ENCODE assay signal across 10 cellular contexts in the genomic region with DNA sequence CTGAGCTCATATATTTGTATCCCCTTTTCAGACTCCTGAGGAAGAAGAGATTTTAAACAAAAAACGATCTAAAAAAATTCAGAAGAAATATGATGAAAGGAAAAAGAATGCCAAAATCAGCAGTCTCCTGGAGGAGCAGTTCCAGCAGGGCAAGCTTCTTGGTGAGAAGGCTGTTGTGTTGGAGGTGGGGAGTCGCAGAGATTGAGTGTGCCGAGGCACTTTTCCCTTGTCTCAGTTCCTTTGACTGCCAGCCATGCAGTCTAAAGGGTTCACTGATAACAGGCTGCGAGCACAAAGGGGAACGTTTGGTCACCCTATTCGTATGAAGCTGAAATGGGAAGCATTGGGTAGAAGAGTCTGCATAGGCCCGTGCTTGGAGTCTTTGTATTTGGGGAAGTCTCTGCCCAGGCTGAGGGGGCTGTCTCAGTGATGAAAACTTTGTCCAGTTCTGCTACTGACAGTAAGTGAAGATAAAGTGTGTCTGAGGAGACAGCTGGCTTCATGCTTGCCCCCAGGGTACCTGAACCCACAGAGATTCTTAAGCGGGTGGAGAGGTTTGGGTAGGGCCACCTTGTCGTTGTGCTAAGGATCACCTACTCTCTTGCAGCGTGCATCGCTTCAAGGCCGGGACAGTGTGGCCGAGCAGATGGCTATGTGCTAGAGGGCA. TPM values are rescaled to one million over a fixed set of nuclear protein-coding genes. Genes with fewer than 3 reads are reported as not detected.
DNase-seq lines count a peak whose midpoint lies in the region; ATAC-seq, FAIRE-seq and TF ChIP-seq lines count a peak whose summit lies in the region.
"Had no signal": no experiment of that assay in that cellular context is flagged by ENCODE, and none has a peak within 500 bp of the region (broad histone marks: within the 10 kb centered on the region; RNA-seq: fewer than 3 reads in every experiment).

No MANE protein-coding gene starts in this region.

- peak overlapping the region; percentile 35 for H3K27ac Mint-ChIP-seq in Caco-2 (ENCODE audit: unreplicated experiment)
- peak overlapping the region; percentile 95 for H3K27ac Mint-ChIP-seq in activated naive CD8-positive, alpha-beta T cell treated with anti-CD3 and anti-CD28 coated beads, Interleukin-2, amount 50 U/mL, for 24 hours
- H3K27ac Mint-ChIP-seq in natural killer cell, result peak overlapping the region; percentile 92 to 97

- ATAC-seq in activated naive CD8-positive, alpha-beta T cell treated with anti-CD3 and anti-CD28 coated beads, Interleukin-2, amount 50 U/mL, for 24 hours, result no peak
- no peak for ATAC-seq in natural killer cell

- H3K27ac ChIP-seq in KMS-11 (no peak overlapping the region), right atrium auricular region (no peak overlapping the region)
- H3K27ac ChIP-seq: prostate gland had no signal

- no TSS peak for BruUV-seq in Caco-2 (replicated peaks; lab: Mats Ljungman, UMichigan)

- H3K4me2 ChIP-seq in KMS-11, result peak overlapping the region; percentile 94; the same call in 1 of the 2 replicates

- H3K9me3 Mint-ChIP-seq in Caco-2 (ENCODE audit: unreplicated experiment) (no peaks in the 10 kb centered on the region), natural killer cell (no peaks in the 10 kb centered on the region)
- no peaks in the 10 kb centered on the region for H3K9me3 Mint-ChIP-seq in activated naive CD8-positive, alpha-beta T cell treated with anti-CD3 and anti-CD28 coated beads, Interleukin-2, amount 50 U/mL, for 24 hours

- H3K4me1 ChIP-seq in Caco-2 (peaks cover 6% of the 10 kb centered on the region), KMS-11 (ENCODE audit: low read depth, poor library complexity, severe bottlenecking) (peaks cover 23% of the 10 kb centered on the region), right atrium auricular region (peaks cover 0 to 33% of the 10 kb centered on the region in 2 donors)

- H3K4me3 Mint-ChIP-seq in Caco-2 (ENCODE audit: unreplicated experiment), result peak overlapping the region; percentile 81
- peak overlapping the region; percentile 94 for H3K4me3 Mint-ChIP-seq in activated naive CD8-positive, alpha-beta T cell treated with anti-CD3 and anti-CD28 coated beads, Interleukin-2, amount 50 U/mL, for 24 hours
- no peak overlapping the region for H3K4me3 Mint-ChIP-seq in natural killer cell

- no peaks in the 10 kb centered on the region for H3K4me1 Mint-ChIP-seq in Caco-2 (ENCODE audit: low read depth, unreplicated experiment)
- H3K4me1 Mint-ChIP-seq in activated naive CD8-positive, alpha-beta T cell treated with anti-CD3 and anti-CD28 coated beads, Interleukin-2, amount 50 U/mL, for 24 hours, result peaks cover 42% of the 10 kb centered on the region
- peaks cover 30 to 36% of the 10 kb centered on the region in 2 donors for H3K4me1 Mint-ChIP-seq in natural killer cell

- no peaks in the 10 kb centered on the region for H3K9me3 ChIP-seq in Caco-2
- no peaks in the 10 kb centered on the region for H3K9me3 ChIP-seq in right atrium auricular region
- H3K9me3 ChIP-seq: prostate gland had no signal

- peaks cover 82% of the 10 kb centered on the region for H3K36me3 Mint-ChIP-seq in Caco-2 (ENCODE audit: insufficient read depth, unreplicated experiment)
- peaks cover 70% of the 10 kb centered on the region for H3K36me3 Mint-ChIP-seq in activated naive CD8-positive, alpha-beta T cell treated with anti-CD3 and anti-CD28 coated beads, Interleukin-2, amount 50 U/mL, for 24 hours (ENCODE audit: low read depth)
- H3K36me3 Mint-ChIP-seq in natural killer cell, result no peaks in the 10 kb centered on the region

- CTCF ChIA-PET in Caco-2 (lab: Charles Lee), result no interaction called here

- no peak for TF ChIP-seq CTCF in Caco-2 (IDR thresholded peaks at IDR 0.05; ENCODE audit: insufficient read depth in 1 of 2, low read depth in 1 of 2, low read length in 1 of 2, severe bottlenecking in 1 of 2, unreplicated experiment in 1 of 2)
- no peak for TF ChIP-seq CTCF in KMS-11 (conservative IDR thresholded peaks at IDR 0.05; ENCODE audit: low read depth, low read length)
- no peak for TF ChIP-seq CTCF in natural killer cell (IDR thresholded peaks at IDR 0.05)
- TF ChIP-seq CTCF in foreskin fibroblast (IDR thresholded peaks at IDR 0.05; ENCODE audit: low read depth, low read length), result no peak
- no peak for TF ChIP-seq CTCF in right atrium auricular region (IDR thresholded peaks at IDR 0.05)

- H3K27me3 ChIP-seq in Caco-2 (replicated peaks; ENCODE audit: control insufficient read depth, insufficient read depth, low read length) (no peaks in the 10 kb centered on the region), KMS-11 (ENCODE audit: insufficient read depth, low read depth) (no peaks in the 10 kb centered on the region), right atrium auricular region (no peaks in the 10 kb centered on the region)

- no peak overlapping the region for H3K4me3 ChIP-seq in Caco-2 (ENCODE audit: low read depth, low read length)
- H3K4me3 ChIP-seq in KMS-11 (IDR thresholded peaks at IDR 0.05; ENCODE audit: insufficient read depth, low read depth, low read length), result no peak overlapping the region
- peak overlapping the region in 1 of 2 donors; percentile 74 for H3K4me3 ChIP-seq in foreskin fibroblast (ENCODE audit: low read depth in 1 of 2, low read length in 2 of 2)
- no peak overlapping the region for H3K4me3 ChIP-seq in right atrium auricular region

- peaks cover 39% of the 10 kb centered on the region for H3K79me2 ChIP-seq in KMS-11 (ENCODE audit: insufficient read depth, low read depth)

- TF ChIP-seq POLR2A in H54 (IDR thresholded peaks at IDR 0.05; ENCODE audit: low read depth, low read length), result no peak

- FAIRE-seq in H54 (lab: Jason Lieb, UNC), result no peak
- FAIRE-seq: GM18507 had no signal

- POLR2A ChIA-PET in Caco-2 (lab: Charles Lee), result no interaction called here

- no peak overlapping the region for H3K9ac ChIP-seq in KMS-11

- H3K36me3 ChIP-seq in Caco-2 (ENCODE audit: control insufficient read depth, insufficient read depth, low read length) (peaks cover 4% of the 10 kb centered on the region), KMS-11 (ENCODE audit: insufficient read depth) (peaks cover 23% of the 10 kb centered on the region; the same call in 1 of the 2 replicates), right atrium auricular region (peaks cover 45% of the 10 kb centered on the region)

- no peak for DNase-seq in Caco-2
- no peak for DNase-seq in activated naive CD8-positive, alpha-beta T cell treated with anti-CD3 and anti-CD28 coated beads, Interleukin-2, amount 50 U/mL, for 24 hours
- DNase-seq in natural killer cell, result no peak
- no peak for DNase-seq in H54 (ENCODE audit: insufficient read length, low spot score)
- no peak for DNase-seq in NCI-H446 treated with DMSO at 0.1 percent for 48 hours (lab: John Stamatoyannopoulos, UW)
- no peak for DNase-seq in foreskin fibroblast
- DNase-seq in right atrium auricular region (ENCODE audit: low spot score), result no peak

- intact Hi-C loops in Caco-2 (cut with micrococcal nuclease; ENCODE audit: unreplicated experiment) (no loop called here), natural killer cell (cut with micrococcal nuclease) (loop anchor here (5.0 kb wide), 2 partner anchors 234 to 909 kb away; partner anchors contain the start of genes GPBP1L1, HECTD3, TMEM69 and UROD)

- H2AFZ ChIP-seq in KMS-11 (ENCODE audit: low read depth), result no peak overlapping the region

- peaks cover 6% of the 10 kb centered on the region; the same call in 1 of the 2 replicates for H4K20me1 ChIP-seq in KMS-11 (ENCODE audit: insufficient read depth)

- no peaks in the 10 kb centered on the region for H3K27me3 Mint-ChIP-seq in Caco-2 (ENCODE audit: insufficient read depth, unreplicated experiment)
- H3K27me3 Mint-ChIP-seq in activated naive CD8-positive, alpha-beta T cell treated with anti-CD3 and anti-CD28 coated beads, Interleukin-2, amount 50 U/mL, for 24 hours, result no peaks in the 10 kb centered on the region
- no peaks in the 10 kb centered on the region for H3K27me3 Mint-ChIP-seq in natural killer cell (ENCODE audit: low read depth in 2 of 2)

RNA-seq across cellular contexts. Expression of gene RPS8, which starts 2.8 kb away (rescaled TPM):
- total RNA-seq in Caco-2 (2022), result 1,451 and 1,467 TPM in 2 replicates
- 1,000 to 10,000 TPM in 2 of 3 donors, 100 to 1,000 TPM in 1; 848 to 1,092 (median 1,009) TPM for total RNA-seq in natural killer cell
- total RNA-seq in right atrium auricular region, result 1,000 to 10,000 TPM; 1,080 to 1,461 TPM

RNA-seq across cellular contexts. Expression of gene BEST4, which starts 9.9 kb away (rescaled TPM):
- total RNA-seq in Caco-2 (2022) (not detected in 2 replicates), natural killer cell (under 1 TPM; 0.18 to 0.33 (median 0.28) TPM), right atrium auricular region (not detected)
- total RNA-seq: prostate gland had no signal

RNA-seq across cellular contexts. Expression of gene PLK3, which starts 22.1 kb away (rescaled TPM):
- total RNA-seq in Caco-2 (2022), result 3.2 and 5.2 TPM in 2 replicates
- total RNA-seq in natural killer cell, result 10 to 100 TPM; 39.5 to 89.2 (median 78.1) TPM
- 10 to 100 TPM in 1 of 2 donors, 1 to 10 TPM in 1; 9.1 to 10.8 TPM for total RNA-seq in right atrium auricular region

RNA-seq across cellular contexts. Expression of gene DYNLT4, which starts 29.0 kb away (rescaled TPM):
- total RNA-seq in Caco-2 (2022), result not detected in 2 replicates
- 1 to 10 TPM in 1 of 3 donors, under 1 TPM in 1, not detected in 1; 0.96 to 1.2 TPM for total RNA-seq in natural killer cell
- 1 to 10 TPM in 1 of 2 donors, not detected in 1; 2.4 TPM for total RNA-seq in right atrium auricular region

RNA-seq across cellular contexts. Expression of gene BTBD19, which starts 30.2 kb away (rescaled TPM):
- total RNA-seq in Caco-2 (2022) (0.53 and 1.6 TPM in 2 replicates), natural killer cell (1 to 10 TPM; 4.4 to 5.7 (median 4.9) TPM), right atrium auricular region (1 to 10 TPM; 1.8 to 5.6 TPM)

Comparison
In these comparisons a context has a peak if more than half of its experiments do, and no peak if none do; other contexts are left out.
1. H3K27ac Mint-ChIP-seq: peak in every context shown above with its lines; median percentile 95 in activated naive CD8-positive, alpha-beta T cell treated with anti-CD3 and anti-CD28 coated beads, Interleukin-2, amount 50 U/mL, for 24 hours; 94 in natural killer cell; 35 in Caco-2.